Comparison of ENCODE assay signal across 1 cellular context in genomic region chr7:98360221-98361124, GRCh38.
A peak's percentile ranks its signal among the peaks of the same experiment; 100 is the strongest.
TF ChIP-seq lines count a peak whose summit lies in the region.

No MANE protein-coding gene starts in this region.

TF ChIP-seq in K562, 482 proteins besides CTCF, POLR2A, EP300 and RAD21 (continued from another document and continues in another):
- TF ChIP-seq ZNF584 (CRISPR knock-in tag; IDR thresholded peaks at IDR 0.05; ENCODE audit: low read depth) (no peak), ARID2 (IDR thresholded peaks at IDR 0.05) (no peak), ZNF318 (IDR thresholded peaks at IDR 0.05; ENCODE audit: borderline replicate concordance in 1 of 2, low read depth in 1 of 2) (0 out of 4 replicates have a peak, but pooled peaks of 1 of the 2 experiments have one; percentile 46), TFAP4 (CRISPR knock-in tag; IDR thresholded peaks at IDR 0.05; ENCODE audit: borderline replicate concordance) (0 out of 2 replicates have a peak, but pooled peaks have one; percentile 24), LARP7 (IDR thresholded peaks at IDR 0.05) (no peak), ZNF217 (CRISPR knock-in tag; IDR thresholded peaks at IDR 0.05) (no peak), RFX5 (IDR thresholded peaks at IDR 0.05; ENCODE audit: low read depth, low read length) (no peak), FOS (IDR thresholded peaks at IDR 0.05; ENCODE audit: extremely low read depth, insufficient read length) (no peak), IRF2 (CRISPR knock-in tag; IDR thresholded peaks at IDR 0.05) (no peak), RBM17 (IDR thresholded peaks at IDR 0.05; ENCODE audit: borderline replicate concordance, low read depth, low read length) (no peak), CEBPZ (IDR thresholded peaks at IDR 0.05; ENCODE audit: borderline replicate concordance, low read depth, low read length) (no peak), TEAD4 (IDR thresholded peaks at IDR 0.05; ENCODE audit: low read length) (peak; percentile 71), TEAD4 (CRISPR knock-in tag; IDR thresholded peaks at IDR 0.05; ENCODE audit: borderline replicate concordance) (no peak), SIX5 (IDR thresholded peaks at IDR 0.05; ENCODE audit: borderline replicate concordance in 1 of 2, insufficient read depth in 1 of 2, low read depth in 1 of 2, low read length in 2 of 2) (no peak), CLOCK (CRISPR knock-in tag; IDR thresholded peaks at IDR 0.05; ENCODE audit: borderline replicate concordance) (no peak), ZNF23 (CRISPR knock-in tag; IDR thresholded peaks at IDR 0.05) (no peak), HOXB6 (CRISPR knock-in tag; IDR thresholded peaks at IDR 0.05; ENCODE audit: borderline replicate concordance) (no peak), TAF7 (tag; IDR thresholded peaks at IDR 0.05) (no peak), MTA2 (IDR thresholded peaks at IDR 0.05; ENCODE audit: low read depth) (peak; percentile 64), ZNF589 (CRISPR knock-in tag; IDR thresholded peaks at IDR 0.05; ENCODE audit: low read depth) (no peak), ZNF12 (CRISPR knock-in tag; IDR thresholded peaks at IDR 0.05) (0 out of 2 replicates have a peak, but pooled peaks have one; percentile 27), ADNP (tag; IDR thresholded peaks at IDR 0.05) (peak; percentile 97), RNF2 (IDR thresholded peaks at IDR 0.05) (no peak), NR2C2 (CRISPR knock-in tag; IDR thresholded peaks at IDR 0.05) (no peak), NR2C2 (tag; IDR thresholded peaks at IDR 0.05) (peak; percentile 54; the same call in 1 of the 2 replicates), SMARCA5 (IDR thresholded peaks at IDR 0.05) (no peak), C11orf30 (IDR thresholded peaks at IDR 0.05; ENCODE audit: low read depth) (peak; percentile 89), TBL1XR1 (IDR thresholded peaks at IDR 0.05; ENCODE audit: low read length in 2 of 2) (peak in 1 of 2 experiments; percentile 57; a peak in 3 of 4 replicates), THRB (CRISPR knock-in tag; conservative IDR thresholded peaks at IDR 0.05) (no peak), THRA (IDR thresholded peaks at IDR 0.05) (no peak), BRD9 (IDR thresholded peaks at IDR 0.05; ENCODE audit: low read depth, partially characterized antibody) (no peak), SRSF1 (IDR thresholded peaks at IDR 0.05; ENCODE audit: low read depth, low read length) (no peak), IFI16 (CRISPR knock-in tag; IDR thresholded peaks at IDR 0.05) (no peak), GATAD2A (IDR thresholded peaks at IDR 0.05) (no peak), ZNF174 (CRISPR knock-in tag; IDR thresholded peaks at IDR 0.05) (no peak), MTF1 (CRISPR knock-in tag; IDR thresholded peaks at IDR 0.05; ENCODE audit: borderline replicate concordance) (no peak), PYGO2 (tag; IDR thresholded peaks at IDR 0.05) (no peak), KDM4B (IDR thresholded peaks at IDR 0.05; ENCODE audit: borderline replicate concordance in 2 of 2, low read depth in 1 of 2) (no peak), BRCA1 (IDR thresholded peaks at IDR 0.05) (no peak), BRCA1 (CRISPR knock-in tag; IDR thresholded peaks at IDR 0.05) (no peak), GTF2A2 (tag; IDR thresholded peaks at IDR 0.05) (no peak), MAFK (IDR thresholded peaks at IDR 0.05; ENCODE audit: low read length) (peak; percentile 47; the same call in 1 of the 2 replicates), EZH2 (IDR thresholded peaks at IDR 0.05; ENCODE audit: borderline replicate concordance, low read depth, low read length) (no peak), JUNB (CRISPR knock-in tag; conservative IDR thresholded peaks at IDR 0.05) (no peak), XRCC5 (IDR thresholded peaks at IDR 0.05; ENCODE audit: low read depth, low read length) (no peak), KDM2B (CRISPR knock-in tag; IDR thresholded peaks at IDR 0.05) (no peak), ARID3B (CRISPR knock-in tag; IDR thresholded peaks at IDR 0.05; ENCODE audit: borderline replicate concordance) (no peak), NCOA2 (IDR thresholded peaks at IDR 0.05; ENCODE audit: partially characterized antibody in 2 of 2) (no peak), LEF1 (IDR thresholded peaks at IDR 0.05) (peak; percentile 58), NR2C1 (IDR thresholded peaks at IDR 0.05) (peak; percentile 29; the same call in 1 of the 2 replicates), NR2C1 (tag; IDR thresholded peaks at IDR 0.05) (no peak), PHF20 (IDR thresholded peaks at IDR 0.05; ENCODE audit: partially characterized antibody) (no peak)
